In genomic region chr19:1145635-1146417, GRCh38 we compare ENCODE assay signal across 24 cellular contexts.
"Had no signal": no experiment of that assay in that cellular context is flagged by ENCODE, and none has a peak within 500 bp of the region (broad histone marks: within the 10 kb centered on the region; RNA-seq: fewer than 3 reads in every experiment).

No MANE protein-coding gene starts in this region.

- H3K36me3 Mint-ChIP-seq: natural killer cell treated with Interleukin-12 subunit alpha and Interleukin-12 subunit beta and Interleukin-15 and Interleukin-18, amount 100 ng/mL, for 72 hours had no signal

- H3K27ac ChIP-seq: body of pancreas, dorsolateral prefrontal cortex, left lung, tibial artery had no signal

- H3K4me1 Mint-ChIP-seq: mesothelial cell of epicardium had no signal

- H3K4me3 ChIP-seq: body of pancreas, dorsolateral prefrontal cortex, left lung, tibial artery had no signal

- H3K27me3 Mint-ChIP-seq: activated CD4-positive, alpha-beta T cell treated with anti-CD3 and anti-CD28 coated beads, Interleukin-2, amount 10 ng/mL, durations not matched to agents 7 days and 5 days; natural killer cell treated with Interleukin-12 subunit alpha and Interleukin-12 subunit beta and Interleukin-15 and Interleukin-18, amount 100 ng/mL, for 72 hours had no signal

- H3K9me3 ChIP-seq: body of pancreas, left lung, tibial artery had no signal

- DNase-seq: activated CD4-positive, alpha-beta T cell treated with anti-CD3 and anti-CD28 coated beads, Interleukin-2, amount 10 ng/mL, durations not matched to agents 7 days and 5 days; activated CD8-positive, alpha-beta memory T cell treated with anti-CD3 and anti-CD28 coated beads, Interleukin-2, amount 50 U/mL, for 4 hours; activated naive CD4-positive, alpha-beta T cell treated with anti-CD3 and anti-CD28 coated beads for 36 hours; activated T-cell treated with anti-CD3 and anti-CD28 coated beads, Interleukin-2, amount 50 U/mL, for 4 hours; body of pancreas; caudate nucleus; dorsolateral prefrontal cortex; erythroblast; nucleus accumbens; posterior cingulate gyrus; retina; stimulated activated CD4-positive, alpha-beta T cell treated with anti-CD3 and anti-CD28 coated beads, Interleukin-2, amount 100 ng/mL, for 24 hours; stimulated activated naive CD8-positive, alpha-beta T cell treated with anti-CD3 and anti-CD28 coated beads, Interleukin-15, Interleukin-2, amounts not matched to agents 100 U/mL and 50 U/mL, for 24 hours; substantia nigra; T1000; tibial artery had no signal

- FAIRE-seq: colon, endometrium, frontal cortex, urothelium cell line had no signal

- H3K27me3 ChIP-seq: body of pancreas, dorsolateral prefrontal cortex, left lung, tibial artery had no signal

- H3K9me3 Mint-ChIP-seq: activated naive CD4-positive, alpha-beta T cell treated with anti-CD3 and anti-CD28 coated beads for 36 hours had no signal

- H3K27ac Mint-ChIP-seq: activated CD4-positive, alpha-beta T cell treated with anti-CD3 and anti-CD28 coated beads, Interleukin-2, amount 10 ng/mL, durations not matched to agents 7 days and 5 days; activated naive CD4-positive, alpha-beta T cell treated with anti-CD3 and anti-CD28 coated beads for 36 hours; mesothelial cell of epicardium had no signal

- ATAC-seq: activated CD4-positive, CD25-positive, alpha-beta regulatory T cell treated with anti-CD3 and anti-CD28 coated beads, Interleukin-2, amount 50 U/mL, for 24 hours; activated T-cell treated with anti-CD3 and anti-CD28 coated beads, Interleukin-2, amount 50 U/mL, for 4 hours; body of pancreas; left lung; natural killer cell treated with Interleukin-12 subunit alpha and Interleukin-12 subunit beta and Interleukin-15 and Interleukin-18, amount 100 ng/mL, for 72 hours; stimulated activated naive CD8-positive, alpha-beta T cell treated with anti-CD3 and anti-CD28 coated beads, Interleukin-15, Interleukin-2, amounts not matched to agents 100 U/mL and 50 U/mL, for 24 hours had no signal

- H3K4me3 Mint-ChIP-seq: activated CD4-positive, alpha-beta T cell treated with anti-CD3 and anti-CD28 coated beads, Interleukin-2, amount 10 ng/mL, durations not matched to agents 7 days and 5 days; activated naive CD4-positive, alpha-beta T cell treated with anti-CD3 and anti-CD28 coated beads for 36 hours; activated T-cell treated with anti-CD3 and anti-CD28 coated beads, Interleukin-2, amount 50 U/mL, for 4 hours; mesothelial cell of epicardium; natural killer cell treated with Interleukin-12 subunit alpha and Interleukin-12 subunit beta and Interleukin-15 and Interleukin-18, amount 100 ng/mL, for 72 hours had no signal
